In the genomic region with DNA sequence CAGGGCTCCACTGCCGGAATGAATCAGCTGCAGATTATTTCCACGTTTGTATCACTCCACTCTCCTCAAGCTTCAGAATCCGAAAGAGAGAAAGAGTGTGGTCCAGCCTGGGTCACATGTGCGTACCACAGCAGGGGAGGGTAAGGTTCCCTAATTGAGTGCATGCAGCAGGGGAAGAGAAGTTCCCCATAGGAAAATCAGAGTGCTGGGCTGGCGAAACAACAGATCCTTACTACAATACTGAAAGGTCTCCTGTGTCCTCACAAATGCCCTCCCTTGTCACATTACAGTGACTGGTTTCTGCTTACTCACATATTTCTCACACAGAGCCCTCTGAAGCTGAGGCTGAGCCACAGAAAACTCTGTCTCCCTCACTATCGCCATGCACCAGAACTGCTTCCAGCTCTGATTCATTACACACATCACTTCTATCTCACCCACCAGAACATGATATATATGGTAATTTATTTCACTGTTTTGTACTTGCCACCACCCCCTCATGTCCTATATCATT, we compare ENCODE assay signal across 13 cellular contexts.
A peak's percentile ranks its signal among the peaks of the same experiment; 100 is the strongest.
DNase-seq lines count a peak whose midpoint lies in the region; ATAC-seq, FAIRE-seq and TF ChIP-seq lines count a peak whose summit lies in the region.
"Had no signal": no experiment of that assay in that cellular context is flagged by ENCODE, and none has a peak within 500 bp of the region (broad histone marks: within the 10 kb centered on the region; RNA-seq: fewer than 3 reads in every experiment).

No MANE protein-coding gene starts in this region.

- FAIRE-seq in bronchial epithelial cell (lab: Jason Lieb, UNC), result peak; percentile 47

- no peak overlapping the region for H2AK5ac ChIP-seq in neuronal stem cell (ENCODE audit: low read depth, low read length)

- H3K79me1 ChIP-seq in neuronal stem cell (ENCODE audit: low read depth, low read length), result peaks cover 2% of the 10 kb centered on the region

- H3K27me3 ChIP-seq in BJ (ENCODE audit: control insufficient read depth, insufficient read depth, low read length) (no peaks in the 10 kb centered on the region), bronchial epithelial cell (ENCODE audit: control insufficient read depth, insufficient read depth, low read length) (no peaks in the 10 kb centered on the region), neuronal stem cell (ENCODE audit: control insufficient read depth in 3 of 3, insufficient read depth in 3 of 3, low read depth in 1 of 3, low read length in 3 of 3) (no peaks in the 10 kb centered on the region), psoas muscle (ENCODE audit: insufficient read depth in 3 of 3, low read length in 2 of 3) (no peaks in the 10 kb centered on the region)
- H3K27me3 ChIP-seq: BLaER1, Peyer's patch, suprapubic skin had no signal

- H3K36me3 ChIP-seq in BJ (ENCODE audit: control insufficient read depth, insufficient read depth, low read length) (no peaks in the 10 kb centered on the region), bronchial epithelial cell (ENCODE audit: control insufficient read depth, insufficient read depth, low read length) (no peaks in the 10 kb centered on the region), neuronal stem cell (replicated peaks in 1 of 2; ENCODE audit: control insufficient read depth in 2 of 2, insufficient read depth in 2 of 2, low read length in 2 of 2) (no peaks in the 10 kb centered on the region), psoas muscle (ENCODE audit: insufficient read depth in 1 of 2, low read depth in 1 of 2) (no peaks in the 10 kb centered on the region)
- H3K36me3 ChIP-seq: BLaER1, Peyer's patch, suprapubic skin had no signal

- no peak overlapping the region for H4K91ac ChIP-seq in neuronal stem cell (ENCODE audit: low read depth, low read length, poor library complexity)

- H3K27ac ChIP-seq in neuronal stem cell (replicated peaks; ENCODE audit: low read length), result no peak overlapping the region
- no peak overlapping the region for H3K27ac ChIP-seq in psoas muscle
- H3K27ac ChIP-seq: BLaER1, Peyer's patch, suprapubic skin had no signal

- TF ChIP-seq CTCF in BJ (IDR thresholded peaks at IDR 0.05; ENCODE audit: insufficient read depth, low read depth, low read length), result no peak
- TF ChIP-seq CTCF in bronchial epithelial cell (IDR thresholded peaks at IDR 0.05; ENCODE audit: insufficient read depth, low read length, severe bottlenecking), result no peak
- no peak for TF ChIP-seq CTCF in psoas muscle (IDR thresholded peaks at IDR 0.05)

- H3K9ac ChIP-seq in neuronal stem cell (ENCODE audit: low read depth, low read length, poor library complexity), result no peak overlapping the region
- H3K9ac ChIP-seq: BLaER1 had no signal

- DNase-seq in BJ (ENCODE audit: low read depth) (peak; percentile 4), LHCN-M2 (ENCODE audit: low read depth) (peak; percentile 47), bronchial epithelial cell (ENCODE audit: low read depth) (no peak), neuronal stem cell (ENCODE audit: low spot score) (no peak), DMS153 treated with DMSO at 0.1 percent for 48 hours (lab: John Stamatoyannopoulos, UW; ENCODE audit: unreplicated experiment) (no peak), psoas muscle (no peak), foreskin melanocyte (no peak)
- DNase-seq in stimulated activated CD4-positive, alpha-beta T cell treated with anti-CD3 and anti-CD28 coated beads, Interleukin-2, amount 100 ng/mL, for 24 hours, result no peak
- DNase-seq: activated T-cell treated with anti-CD3 and anti-CD28 coated beads, Interleukin-2, amount 50 U/mL, for 48 hours; NCI-H2107; Peyer's patch had no signal

- H3K18ac ChIP-seq in neuronal stem cell (ENCODE audit: low read length), result no peak overlapping the region

- H3K23ac ChIP-seq in neuronal stem cell (ENCODE audit: low read depth, low read length, poor library complexity), result no peak overlapping the region

- CTCF ChIA-PET in BJ (lab: Yijun Ruan, JAX), result no interaction called here

- H3K14ac ChIP-seq in neuronal stem cell (ENCODE audit: low read length), result no peak overlapping the region

- peaks cover 0 to 4% of the 10 kb centered on the region in 2 donors for H3K4me1 ChIP-seq in neuronal stem cell (ENCODE audit: control insufficient read depth in 2 of 2, insufficient read depth in 1 of 2, low read depth in 1 of 2, low read length in 2 of 2)
- H3K4me1 ChIP-seq in psoas muscle, result no peaks in the 10 kb centered on the region
- H3K4me1 ChIP-seq: BLaER1, Peyer's patch had no signal

- no peak for ATAC-seq in psoas muscle

- no peaks in the 10 kb centered on the region for H3K9me3 ChIP-seq in neuronal stem cell (replicated peaks in 1 of 2; ENCODE audit: control insufficient read depth in 2 of 2, insufficient read depth in 1 of 2, low read depth in 1 of 2, low read length in 2 of 2)
- no peaks in the 10 kb centered on the region for H3K9me3 ChIP-seq in psoas muscle
- H3K9me3 ChIP-seq: Peyer's patch, suprapubic skin had no signal

- no peak overlapping the region for H4K8ac ChIP-seq in neuronal stem cell (ENCODE audit: low read depth, low read length)

- H2BK5ac ChIP-seq in neuronal stem cell (ENCODE audit: low read length), result no peak overlapping the region

- H2BK12ac ChIP-seq in neuronal stem cell (ENCODE audit: low read length), result no peak overlapping the region

- no peak overlapping the region for H2BK15ac ChIP-seq in neuronal stem cell (ENCODE audit: low read length)

- intact Hi-C loops in psoas muscle (cut with DNase I), result no loop called here

- H3K4me3 ChIP-seq in BJ (ENCODE audit: low read depth, low read length), result no peak overlapping the region
- no peak overlapping the region for H3K4me3 ChIP-seq in bronchial epithelial cell (ENCODE audit: low read depth, low read length)
- no peak overlapping the region for H3K4me3 ChIP-seq in neuronal stem cell (ENCODE audit: low read length in 2 of 2)
- H3K4me3 ChIP-seq in psoas muscle, result no peak overlapping the region
- H3K4me3 ChIP-seq: BLaER1, Peyer's patch, suprapubic skin had no signal

- no CpG with 5 or more reads among the region's 6 CpGs for WGBS in neuronal stem cell (ENCODE audit: extremely low coverage in 2 of 2, insufficient read length in 2 of 2, insufficient replicate concordance in 1 of 2), 2 donors
- 34 to 52% (median 35%) methylated on average over 6 of the region's 6 CpGs for WGBS in psoas muscle, 3 donors

- peak overlapping the region; percentile 21 for H2AFZ ChIP-seq in neuronal stem cell (ENCODE audit: low read length)

- no peak overlapping the region for H3K4me2 ChIP-seq in neuronal stem cell (ENCODE audit: insufficient read depth, low read length, poor library complexity, severe bottlenecking)
- H3K4me2 ChIP-seq: BLaER1 had no signal

- POLR2A ChIA-PET in BJ (lab: Charles Lee), result interaction anchor here (0.5 kb wide), 1 partner anchor 47 kb away, joined by 4 read pairs; no protein-coding TSS in a partner anchor

- H3K4ac ChIP-seq in neuronal stem cell (ENCODE audit: low read length), result no peak overlapping the region

- H2BK120ac ChIP-seq in neuronal stem cell (ENCODE audit: low read depth, low read length), result no peak overlapping the region

Comparison
In these comparisons a context has a peak if more than half of its experiments do, and no peak if none do; other contexts are left out.
1. DNase-seq: peak in BJ (single experiment) and LHCN-M2 (single experiment); none in bronchial epithelial cell (single experiment), neuronal stem cell (single experiment), DMS153 treated with DMSO at 0.1 percent for 48 hours (single experiment), stimulated activated CD4-positive, alpha-beta T cell treated with anti-CD3 and anti-CD28 coated beads, Interleukin-2, amount 100 ng/mL, for 24 hours (0 of 2), psoas muscle (0 of 2) and foreskin melanocyte (single experiment).